Comparison of ENCODE assay signal across 16 cellular contexts in genomic region chr9:117290809-117291208, GRCh38.
DNase-seq lines count a peak whose midpoint lies in the region; ATAC-seq and TF ChIP-seq lines count a peak whose summit lies in the region.
"Had no signal": no experiment of that assay in that cellular context is flagged by ENCODE, and none has a peak within 500 bp of the region (broad histone marks: within the 10 kb centered on the region; RNA-seq: fewer than 3 reads in every experiment).

No MANE protein-coding gene starts in this region.

- no peaks in the 10 kb centered on the region for H3K36me3 Mint-ChIP-seq in activated T-cell treated with anti-CD3 and anti-CD28 coated beads, Interleukin-2, amount 50 U/mL, for 4 hours (ENCODE audit: insufficient read depth)
- no peaks in the 10 kb centered on the region for H3K36me3 Mint-ChIP-seq in chondrocyte (ENCODE audit: low read depth)

- H3K9ac ChIP-seq in Karpas-422 (ENCODE audit: low read length), result peak overlapping the region; percentile 46
- peak overlapping the region; percentile 58; the same call in 1 of the 2 replicates for H3K9ac ChIP-seq in OCI-LY1 (ENCODE audit: low read length)

- H3K27me3 ChIP-seq in Karpas-422 (ENCODE audit: low read length), result no peaks in the 10 kb centered on the region
- no peaks in the 10 kb centered on the region for H3K27me3 ChIP-seq in OCI-LY1 (ENCODE audit: insufficient read depth, low read length)

- H3K9me3 ChIP-seq in Karpas-422 (ENCODE audit: low read length), result no peaks in the 10 kb centered on the region
- H3K9me3 ChIP-seq in OCI-LY1 (ENCODE audit: low read length), result no peaks in the 10 kb centered on the region

- H3K4me1 ChIP-seq in Karpas-422 (ENCODE audit: low read length) (peaks cover 80% of the 10 kb centered on the region), OCI-LY1 (ENCODE audit: insufficient read depth, low read length, severe bottlenecking) (peaks cover 75% of the 10 kb centered on the region)

- no peaks in the 10 kb centered on the region for H3F3A ChIP-seq in OCI-LY1 (ENCODE audit: insufficient read depth, low read length)

- no peak overlapping the region for H3K27ac Mint-ChIP-seq in chondrocyte (ENCODE audit: unreplicated experiment)

- no peaks in the 10 kb centered on the region for H3K27me3 Mint-ChIP-seq in activated T-cell treated with anti-CD3 and anti-CD28 coated beads, Interleukin-2, amount 50 U/mL, for 4 hours (ENCODE audit: low read depth)
- H3K27me3 Mint-ChIP-seq in chondrocyte (ENCODE audit: low read depth), result no peaks in the 10 kb centered on the region

- H3K9me2 ChIP-seq in Karpas-422 (replicated peaks; ENCODE audit: insufficient read depth, low read length), result no peaks in the 10 kb centered on the region
- H3K9me2 ChIP-seq in OCI-LY1 (ENCODE audit: low read depth, low read length), result no peaks in the 10 kb centered on the region

- no peak for ATAC-seq in GM18517 (IDR thresholded peaks at IDR 0.05; ENCODE audit: unreplicated experiment)
- no peak for ATAC-seq in activated T-cell treated with anti-CD3 and anti-CD28 coated beads, Interleukin-2, amount 50 U/mL, for 4 hours
- ATAC-seq: HepG2 had no signal

- peak overlapping the region; percentile 59 for H3K4me2 ChIP-seq in Karpas-422 (ENCODE audit: low read depth, low read length, poor library complexity, severe bottlenecking)
- H3K4me2 ChIP-seq in OCI-LY1 (ENCODE audit: low read length), result peak overlapping the region; percentile 8; the same call in 1 of the 2 replicates

- DNase-seq in AG20443 (ENCODE audit: low spot score), result peak; percentile 15
- DNase-seq in Karpas-422, result no peak
- peak; percentile 75 for DNase-seq in kidney tubule cell (ENCODE audit: low spot score)
- no peak for DNase-seq in activated T-cell treated with anti-CD3 and anti-CD28 coated beads, Interleukin-2, amount 50 U/mL, for 4 hours
- no peak for DNase-seq in chondrocyte (ENCODE audit: low spot score)
- DNase-seq in NCI-H82 (lab: John Stamatoyannopoulos, UW), result no peak
- DNase-seq: GDM1, NCI-H1417 treated with DMSO at 0.1 percent for 48 hours, NCI-H2081, NCI-H226, NCI-H748 treated with DMSO at 0.1 percent for 48 hours, SHP77 treated with DMSO at 0.1 percent for 48 hours, T-helper 2 cell had no signal

- H3K36me3 ChIP-seq in Karpas-422 (ENCODE audit: insufficient read depth, low read length) (no peaks in the 10 kb centered on the region), OCI-LY1 (ENCODE audit: insufficient read depth, low read length) (no peaks in the 10 kb centered on the region)

- H3K27ac ChIP-seq in Karpas-422 (ENCODE audit: low read length) (peak overlapping the region; percentile 92), OCI-LY1 (ENCODE audit: low read depth, low read length, poor library complexity, severe bottlenecking) (peak overlapping the region; percentile 99)

- H3K4me1 Mint-ChIP-seq in activated T-cell treated with anti-CD3 and anti-CD28 coated beads, Interleukin-2, amount 50 U/mL, for 4 hours (ENCODE audit: low read depth), result no peaks in the 10 kb centered on the region
- H3K4me1 Mint-ChIP-seq in chondrocyte (ENCODE audit: low read depth), result no peaks in the 10 kb centered on the region

- no peak for TF ChIP-seq CTCF in OCI-LY1 (IDR thresholded peaks at IDR 0.05; ENCODE audit: low read length)
- no peak for TF ChIP-seq CTCF in chondrocyte (IDR thresholded peaks at IDR 0.05)

- no peaks in the 10 kb centered on the region for H4K20me1 ChIP-seq in Karpas-422 (ENCODE audit: insufficient read depth, low read depth, low read length)
- no peaks in the 10 kb centered on the region for H4K20me1 ChIP-seq in OCI-LY1 (ENCODE audit: insufficient read depth, low read length)

- H3K4me3 ChIP-seq in Karpas-422 (ENCODE audit: low read length) (peak overlapping the region; percentile 17; the same call in 1 of the 2 replicates), OCI-LY1 (ENCODE audit: low read depth, low read length, poor library complexity, severe bottlenecking) (no peak overlapping the region)

- H3K79me2 ChIP-seq in Karpas-422 (ENCODE audit: low read length) (no peaks in the 10 kb centered on the region), OCI-LY1 (ENCODE audit: insufficient read depth, low read length) (no peaks in the 10 kb centered on the region)

- H3K9me3 Mint-ChIP-seq in activated T-cell treated with anti-CD3 and anti-CD28 coated beads, Interleukin-2, amount 50 U/mL, for 4 hours, result peaks cover 3% of the 10 kb centered on the region
- H3K9me3 Mint-ChIP-seq in chondrocyte (ENCODE audit: low read depth), result no peaks in the 10 kb centered on the region

- no peak overlapping the region for H3K4me3 Mint-ChIP-seq in activated T-cell treated with anti-CD3 and anti-CD28 coated beads, Interleukin-2, amount 50 U/mL, for 4 hours
- no peak overlapping the region for H3K4me3 Mint-ChIP-seq in chondrocyte (ENCODE audit: unreplicated experiment)

- H2AFZ ChIP-seq in Karpas-422 (ENCODE audit: low read length) (peak overlapping the region; percentile 77; the same call in 1 of the 2 replicates), OCI-LY1 (ENCODE audit: low read length) (no peak overlapping the region)

Comparison
In these comparisons a context has a peak if more than half of its experiments do, and no peak if none do; other contexts are left out.
1. DNase-seq: peak in AG20443 (single experiment) and kidney tubule cell (single experiment); none in Karpas-422 (single experiment), activated T-cell treated with anti-CD3 and anti-CD28 coated beads, Interleukin-2, amount 50 U/mL, for 4 hours (single experiment), chondrocyte (single experiment) and NCI-H82 (single experiment).